7 cellular contexts compared by ENCODE assay signal in genomic region chr16:18571308-18571850, GRCh38. TPM values are rescaled to one million over a fixed set of nuclear protein-coding genes. Genes with fewer than 3 reads are reported as not detected.
DNase-seq lines count a peak whose midpoint lies in the region; ATAC-seq and TF ChIP-seq lines count a peak whose summit lies in the region.
"Not testable (repeated sequence)": the region's sequence is repeated elsewhere in the genome, so short reads cannot be mapped to it uniquely, and the experiment has no call there.

No MANE protein-coding gene starts in this region.

- H3K27me3 ChIP-seq in HCT116 (ENCODE audit: insufficient read depth, low read length); left lung; neuron (ENCODE audit: insufficient read depth, low read length); smooth muscle cell (ENCODE audit: low read depth): not testable (repeated sequence)

- H4K20me1 ChIP-seq in HCT116 (ENCODE audit: insufficient read depth); smooth muscle cell (ENCODE audit: low read depth): not testable (repeated sequence)

- not testable (repeated sequence) for H3K79me2 ChIP-seq in HCT116 (ENCODE audit: insufficient read depth, low read length); smooth muscle cell (ENCODE audit: low read depth)

- intact Hi-C loops in HCT116 (cut with micrococcal nuclease); Right ventricle myocardium superior (cut with DNase I); left lung (cut with DNase I): not testable (repeated sequence)

- ATAC-seq in HCT116 = 0 out of 2 replicates have a peak, but pooled peaks have one; percentile 9
- ATAC-seq in SK-N-SH treated with all-trans-retinoic acid at 6 μM for 48 hours = peak; percentile 51
- peak; percentile 28 for ATAC-seq in Right ventricle myocardium superior (ENCODE audit: poor library complexity)
- peak; percentile 64 for ATAC-seq in left lung

- H3K9me2 ChIP-seq in HCT116 (ENCODE audit: insufficient read depth) = not testable (repeated sequence)

- not testable (repeated sequence) for H3F3A ChIP-seq in smooth muscle cell (ENCODE audit: low read depth)

- H3K36me3 ChIP-seq in HCT116 (ENCODE audit: control insufficient read depth in 1 of 2, insufficient read depth in 2 of 2, low read length in 2 of 2); left lung; neuron (ENCODE audit: insufficient read depth, low read length); smooth muscle cell (ENCODE audit: low read depth): not testable (repeated sequence)

- H3K4me2 ChIP-seq in HCT116 (ENCODE audit: low read length) = not testable (repeated sequence)
- H3K4me2 ChIP-seq in smooth muscle cell = peak overlapping the region; percentile 75

- TF ChIP-seq RAD21 in HCT116 (IDR thresholded peaks at IDR 0.05; ENCODE audit: low read depth) = not testable (repeated sequence)

- RAD21 ChIA-PET in HCT116 (lab: Charles Lee; ENCODE audit: low non-redundant PET in 1 of 2, low total read pairs in 2 of 2, uncharacterized antibody in 2 of 2, unreplicated experiment in 2 of 2) = not testable (repeated sequence)

- not testable (repeated sequence) for H3K27ac ChIP-seq in HCT116 (ENCODE audit: low read depth, low read length); left lung; smooth muscle cell (ENCODE audit: low read depth)

- POLR2A ChIA-PET in HCT116 (lab: Charles Lee) = not testable (repeated sequence)

- CTCF ChIA-PET in HCT116 (lab: Charles Lee) = not testable (repeated sequence)

- not testable (repeated sequence) for TF ChIP-seq CTCF in HCT116 (IDR thresholded peaks at IDR 0.05 in 2 of 3, conservative IDR thresholded peaks at IDR 0.05 in 1 of 3; ENCODE audit: borderline replicate concordance in 1 of 3, insufficient read depth in 1 of 3, low read depth in 2 of 3, low read length in 2 of 3); choroid plexus epithelial cell (conservative IDR thresholded peaks at IDR 0.05; ENCODE audit: low read depth, low read length); left lung (IDR thresholded peaks at IDR 0.05); smooth muscle cell (IDR thresholded peaks at IDR 0.05; ENCODE audit: borderline replicate concordance, insufficient read depth, poor library complexity, severe bottlenecking)

- not testable (repeated sequence) for TF ChIP-seq POLR2A in HCT116 (IDR thresholded peaks at IDR 0.05; ENCODE audit: borderline replicate concordance, extremely low read depth, insufficient read depth, insufficient read length)

- WGBS in smooth muscle cell (ENCODE audit: low lambda C conversion rate) = 26% methylated on average over 8 of the region's 13 CpGs

- H3K9ac ChIP-seq in HCT116 (ENCODE audit: low read length); smooth muscle cell (ENCODE audit: low read depth): not testable (repeated sequence)

- not testable (repeated sequence) for H2AFZ ChIP-seq in HCT116 (ENCODE audit: low read depth, low read length, poor library complexity, severe bottlenecking); neuron (ENCODE audit: low read depth, low read length); smooth muscle cell (ENCODE audit: low read depth)

- H3K4me3 ChIP-seq in HCT116 (replicated peaks in 1 of 2; ENCODE audit: low read depth in 1 of 2, low read length in 2 of 2); left lung: not testable (repeated sequence)
- H3K4me3 ChIP-seq in choroid plexus epithelial cell (ENCODE audit: low read depth, low read length) (peak overlapping the region; percentile 20), neuron (ENCODE audit: low read length) (peak overlapping the region; percentile 27), smooth muscle cell (peak overlapping the region; percentile 39)

- DNase-seq in HCT116 (ENCODE audit: low read depth, low spot score); choroid plexus epithelial cell (ENCODE audit: low read depth); Right ventricle myocardium superior; left lung; smooth muscle cell (lab: John Stamatoyannopoulos, UW; ENCODE audit: unreplicated experiment): not testable (repeated sequence)

- BruUV-seq in HCT116 (replicated peaks; lab: Mats Ljungman, UMichigan) = not testable (repeated sequence)

- not testable (repeated sequence) for H3K4me1 ChIP-seq in HCT116 (ENCODE audit: control insufficient read depth in 1 of 2, insufficient read depth in 2 of 2, low read length in 2 of 2); left lung; neuron (ENCODE audit: insufficient read depth, low read length); smooth muscle cell (ENCODE audit: low read depth)

- H3K9me3 ChIP-seq in HCT116 (ENCODE audit: control insufficient read depth in 1 of 2, insufficient read depth in 1 of 2, low read depth in 1 of 2, low read length in 2 of 2); left lung; neuron (ENCODE audit: low read length); smooth muscle cell (replicated peaks; ENCODE audit: low read depth): not testable (repeated sequence)

RNA-seq across cellular contexts. Expression of gene NOMO2, which starts 9.5 kb away (rescaled TPM):
- total RNA-seq in HCT116 (2021; ENCODE audit: unreplicated experiment) (110 TPM), Right ventricle myocardium superior (186 TPM), left lung (100 to 1,000 TPM; 112 to 162 TPM), smooth muscle cell (67.7 and 87.1 TPM in 2 replicates)
- polyA plus RNA-seq in HCT116 (2012) = 167 and 170 TPM in 2 replicates
- 114 and 125 TPM in 2 replicates for polyA plus RNA-seq in smooth muscle cell

Comparison
In these comparisons a context has a peak if more than half of its experiments do, and no peak if none do; other contexts are left out.
1. ATAC-seq: peak in every context shown above with its lines; median percentile 64 in left lung; 51 in SK-N-SH treated with all-trans-retinoic acid at 6 μM for 48 hours; 28 in Right ventricle myocardium superior; 9 in HCT116.